10 cellular contexts compared by ENCODE assay signal in genomic region chr21:21921410-21922232, GRCh38.
DNase-seq lines count a peak whose midpoint lies in the region; ATAC-seq, FAIRE-seq and TF ChIP-seq lines count a peak whose summit lies in the region.
"Had no signal": no experiment of that assay in that cellular context is flagged by ENCODE, and none has a peak within 500 bp of the region (broad histone marks: within the 10 kb centered on the region; RNA-seq: fewer than 3 reads in every experiment).

No MANE protein-coding gene starts in this region.

- H3K9me2 ChIP-seq in HCT116 (ENCODE audit: insufficient read depth): no peaks in the 10 kb centered on the region

- no peaks in the 10 kb centered on the region for H3K27me3 ChIP-seq in AG04450 (ENCODE audit: control insufficient read depth, insufficient read depth, low read length)
- H3K27me3 ChIP-seq in HCT116 (ENCODE audit: insufficient read depth, low read length): no peaks in the 10 kb centered on the region
- no peaks in the 10 kb centered on the region for H3K27me3 ChIP-seq in Panc1 (ENCODE audit: control insufficient read depth, insufficient read depth, low read length)

- no peak for TF ChIP-seq POLR2A in HCT116 (IDR thresholded peaks at IDR 0.05; ENCODE audit: borderline replicate concordance, extremely low read depth, insufficient read depth, insufficient read length)

- H3K9me3 ChIP-seq in AG04450 (ENCODE audit: control insufficient read depth, insufficient read depth, low read length): no peaks in the 10 kb centered on the region
- peaks cover 10 to 23% of the 10 kb centered on the region in 2 experiments; a peak in 2 of 4 replicates for H3K9me3 ChIP-seq in HCT116 (ENCODE audit: control insufficient read depth in 1 of 2, insufficient read depth in 1 of 2, low read depth in 1 of 2, low read length in 2 of 2)
- no peaks in the 10 kb centered on the region for H3K9me3 ChIP-seq in Panc1 (ENCODE audit: control insufficient read depth, insufficient read depth, low read depth, low read length)
- H3K9me3 ChIP-seq: thoracic aorta had no signal

- no peaks in the 10 kb centered on the region for H4K20me1 ChIP-seq in HCT116 (ENCODE audit: insufficient read depth)

- H3K36me3 ChIP-seq in HCT116 (ENCODE audit: control insufficient read depth in 1 of 2, insufficient read depth in 2 of 2, low read length in 2 of 2) (no peaks in the 10 kb centered on the region), Panc1 (ENCODE audit: control insufficient read depth, insufficient read depth, low read length) (no peaks in the 10 kb centered on the region)
- H3K36me3 ChIP-seq: thoracic aorta had no signal

- H3K4me1 ChIP-seq in HCT116 (ENCODE audit: control insufficient read depth in 1 of 2, insufficient read depth in 2 of 2, low read length in 2 of 2) (no peaks in the 10 kb centered on the region), Panc1 (ENCODE audit: control insufficient read depth, insufficient read depth, low read length) (no peaks in the 10 kb centered on the region)

- RAD21 ChIA-PET in HCT116 (lab: Charles Lee; ENCODE audit: low non-redundant PET in 1 of 2, low total read pairs in 2 of 2, uncharacterized antibody in 2 of 2, unreplicated experiment in 2 of 2): no interaction called here

- no peak overlapping the region for H2AFZ ChIP-seq in HCT116 (ENCODE audit: low read depth, low read length, poor library complexity, severe bottlenecking)

- CTCF ChIA-PET in AG04450 (lab: Charles Lee) (interaction anchor here (0.7 to 2.2 kb wide), 22 partner anchors 8 to 922 kb away, joined by 3 to 27 read pairs (median 4); partner anchors contain the start of gene NCAM2), HCT116 (lab: Charles Lee) (no interaction called here), Panc1 (lab: Charles Lee) (no interaction called here)

- no peaks in the 10 kb centered on the region for H3K79me2 ChIP-seq in HCT116 (ENCODE audit: insufficient read depth, low read length)

- no peak for TF ChIP-seq RAD21 in HCT116 (IDR thresholded peaks at IDR 0.05; ENCODE audit: low read depth)

- peak; percentile 63 for TF ChIP-seq CTCF in AG04450 (IDR thresholded peaks at IDR 0.05; ENCODE audit: low read depth, low read length)
- peak in 2 of 3 experiments; percentile 26 to 35; a peak in 1 of 6 replicates for TF ChIP-seq CTCF in HCT116 (IDR thresholded peaks at IDR 0.05 in 2 of 3, conservative IDR thresholded peaks at IDR 0.05 in 1 of 3; ENCODE audit: borderline replicate concordance in 1 of 3, insufficient read depth in 1 of 3, low read depth in 2 of 3, low read length in 2 of 3)
- peak; percentile 61; the same call in 1 of the 2 replicates for TF ChIP-seq CTCF in Panc1 (IDR thresholded peaks at IDR 0.05)

- no peak overlapping the region for H3K27ac ChIP-seq in AG04450 (ENCODE audit: low read depth, low read length)
- H3K27ac ChIP-seq in HCT116 (ENCODE audit: low read depth, low read length): no peak overlapping the region
- H3K27ac ChIP-seq in Panc1 (ENCODE audit: low read length): no peak overlapping the region
- H3K27ac ChIP-seq: thoracic aorta had no signal

- no peak overlapping the region for H3K9ac ChIP-seq in HCT116 (ENCODE audit: low read length)

- no peak overlapping the region for H3K4me3 ChIP-seq in AG04450 (ENCODE audit: low read depth, low read length)
- no peak overlapping the region for H3K4me3 ChIP-seq in HCT116 (replicated peaks in 1 of 2; ENCODE audit: low read depth in 1 of 2, low read length in 2 of 2)
- H3K4me3 ChIP-seq in Panc1 (ENCODE audit: low read depth in 2 of 2, low read length in 2 of 2): no peak overlapping the region
- H3K4me3 ChIP-seq: thoracic aorta had no signal

- no peak for DNase-seq in AG04450 (ENCODE audit: low read depth, low spot score)
- DNase-seq in HCT116 (ENCODE audit: low read depth, low spot score): no peak
- DNase-seq in Panc1 (ENCODE audit: low read depth, low spot score): no peak
- peak; percentile 27 for DNase-seq in inferior parietal cortex (ENCODE audit: extremely low spot score)
- no peak for DNase-seq in activated CD4-positive, alpha-beta T cell treated with anti-CD3 and anti-CD28 coated beads, Interleukin-2, amount 50 U/mL, for 4 hours
- DNase-seq in middle frontal gyrus (ENCODE audit: extremely low spot score, low spot score): no peak
- no peak for DNase-seq in GM19239 (ENCODE audit: insufficient read length, low spot score)
- DNase-seq: left cardiac atrium had no signal

- POLR2A ChIA-PET in AG04450 (lab: Yijun Ruan, JAX) (interaction anchor here (0.8 kb wide), 1 partner anchor 689 kb away, joined by 3 read pairs; no protein-coding TSS in a partner anchor), HCT116 (lab: Charles Lee) (no interaction called here), Panc1 (lab: Charles Lee) (no interaction called here)

- in situ Hi-C loops in Panc1 (cut with HindIII; ENCODE audit: low pct_unique_long_range_greater_than_20kb, low sequenced_read_pairs): no loop called here

- no peak for FAIRE-seq in GM19239 (lab: Jason Lieb, UNC)

- ATAC-seq in HCT116 (no peak), Panc1 (no peak), GM18870 (IDR thresholded peaks at IDR 0.05; ENCODE audit: unreplicated experiment) (no peak)
- ATAC-seq: left cardiac atrium had no signal

- H3K4me2 ChIP-seq in HCT116 (ENCODE audit: low read length): no peak overlapping the region

- intact Hi-C loops in HCT116 (cut with micrococcal nuclease) (no loop called here), Panc1 (cut with micrococcal nuclease; ENCODE audit: unreplicated experiment) (loop anchor here (5.0 kb wide), 1 partner anchor 689 kb away; no protein-coding TSS in a partner anchor)

- BruUV-seq in HCT116 (replicated peaks; lab: Mats Ljungman, UMichigan) (no TSS peak), Panc1 (replicated peaks; lab: Mats Ljungman, UMichigan) (no TSS peak)

TF ChIP-seq in HCT116, 20 proteins besides CTCF, POLR2A, EP300 and RAD21:
- TF ChIP-seq EZH2phosphoT487 (IDR thresholded peaks at IDR 0.05; ENCODE audit: borderline replicate concordance): no peak
- TF ChIP-seq EGR1 (IDR thresholded peaks at IDR 0.05; ENCODE audit: low read depth): no peak
- TF ChIP-seq MAX (IDR thresholded peaks at IDR 0.05): no peak
